Comparison of ENCODE assay signal across 1 cellular context in the genomic region with DNA sequence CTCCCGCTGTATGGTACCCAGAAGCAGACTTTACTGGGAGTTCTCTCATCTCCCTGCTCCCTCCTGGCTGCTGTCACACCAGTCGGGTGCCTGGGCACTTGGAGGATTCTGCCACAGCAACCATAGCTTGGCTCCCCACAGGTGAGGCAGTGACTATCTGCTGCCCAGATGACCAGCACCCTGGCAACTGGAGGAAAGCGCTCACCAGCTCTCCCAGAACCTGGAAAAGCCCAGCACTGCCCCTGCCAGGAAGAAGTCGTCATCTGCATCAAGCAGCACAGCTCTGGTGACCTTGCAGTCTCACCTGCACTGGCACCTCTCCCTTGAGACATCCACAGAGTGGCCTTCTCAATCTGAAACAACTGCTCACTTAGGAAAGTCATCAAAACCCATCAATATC.
TF ChIP-seq lines count a peak whose summit lies in the region.

No MANE protein-coding gene starts in this region.

TF ChIP-seq in H1, 55 proteins besides CTCF, POLR2A, EP300 and RAD21:
- no peak for TF ChIP-seq RXRA (IDR thresholded peaks at IDR 0.05; ENCODE audit: insufficient read depth, low read depth, low read length)
